5 cellular contexts compared by ENCODE assay signal in genomic region chr7:102761234-102761633, GRCh38. TPM values are rescaled to one million over a fixed set of nuclear protein-coding genes. Genes with fewer than 3 reads are reported as not detected.
A peak's percentile ranks its signal among the peaks of the same experiment; 100 is the strongest.
DNase-seq lines count a peak whose midpoint lies in the region; ATAC-seq, FAIRE-seq and TF ChIP-seq lines count a peak whose summit lies in the region.
"Not testable (repeated sequence)": the region's sequence is repeated elsewhere in the genome, so short reads cannot be mapped to it uniquely, and the experiment has no call there.

No MANE protein-coding gene starts in this region.

- H3K9me2 ChIP-seq in DOHH2 (replicated peaks; ENCODE audit: control insufficient read depth, low read length); PC-3 (replicated peaks; ENCODE audit: low read length); SK-N-SH: not testable (repeated sequence)

- intact Hi-C loops in PC-3 (cut with micrococcal nuclease): loop anchor here (10.0 kb wide), 1 partner anchor 114 kb away; no protein-coding TSS in a partner anchor

- BruUV-seq in PC-3 (replicated peaks; lab: Mats Ljungman, UMichigan): not testable (repeated sequence)

- DNase-seq in H54 (ENCODE audit: insufficient read length, low spot score); SK-N-SH: not testable (repeated sequence)
- DNase-seq in PC-3: peak; percentile 7

- H3K4me2 ChIP-seq in DOHH2 (ENCODE audit: low read length) (peak overlapping the region; percentile 78), SK-N-SH (peak overlapping the region; percentile 31; the same call in 1 of the 2 replicates)
- H3K4me2 ChIP-seq in PC-3 (ENCODE audit: low read length): not testable (repeated sequence)

- H3K27me3 ChIP-seq in DOHH2 (ENCODE audit: control insufficient read depth, low read length); PC-3 (ENCODE audit: low read length); SK-N-SH (ENCODE audit: insufficient read depth): not testable (repeated sequence)

- not testable (repeated sequence) for H2AFZ ChIP-seq in PC-3 (ENCODE audit: low read length); SK-N-SH (ENCODE audit: low read depth)

- H4K20me1 ChIP-seq in DOHH2 (ENCODE audit: control insufficient read depth, insufficient read depth, low read depth, low read length); PC-3 (ENCODE audit: low read length); SK-N-SH (ENCODE audit: insufficient read depth): not testable (repeated sequence)

- peak; percentile 63 for ATAC-seq in PC-3

- H3F3A ChIP-seq in DOHH2 (ENCODE audit: control insufficient read depth, insufficient read depth) (peaks cover 15% of the 10 kb centered on the region), SK-N-SH (replicated peaks; ENCODE audit: insufficient read depth) (peaks cover 14% of the 10 kb centered on the region)
- not testable (repeated sequence) for H3F3A ChIP-seq in PC-3 (ENCODE audit: low read length, unreplicated experiment)

- not testable (repeated sequence) for H3K9me3 ChIP-seq in DOHH2 (ENCODE audit: control insufficient read depth, insufficient read depth, low read length); PC-3 (ENCODE audit: low read length); SK-N-SH

- not testable (repeated sequence) for TF ChIP-seq EP300 in SK-N-SH (IDR thresholded peaks at IDR 0.05; ENCODE audit: borderline replicate concordance in 1 of 2, low read depth in 1 of 2, low read length in 1 of 2)

- TF ChIP-seq POLR2A in H54 (IDR thresholded peaks at IDR 0.05; ENCODE audit: low read depth, low read length): not testable (repeated sequence)

- not testable (repeated sequence) for TF ChIP-seq RAD21 in SK-N-SH (IDR thresholded peaks at IDR 0.05; ENCODE audit: low read length)

- POLR2A ChIA-PET in PC-3 (lab: Charles Lee; ENCODE audit: unreplicated experiment); SK-N-SH (lab: Yijun Ruan, JAX): not testable (repeated sequence)

- H3K9ac ChIP-seq in PC-3 (ENCODE audit: low read length); SK-N-SH: not testable (repeated sequence)

- not testable (repeated sequence) for H3K79me2 ChIP-seq in DOHH2 (ENCODE audit: control insufficient read depth, low read length); PC-3 (ENCODE audit: low read length); SK-N-SH (ENCODE audit: insufficient read depth)

- WGBS in SK-N-SH (ENCODE audit: low lambda C conversion rate): 25% methylated on average over 1 of the region's 1 CpG

- peak; percentile 50 for FAIRE-seq in H54 (lab: Jason Lieb, UNC)

- H3K4me3 ChIP-seq in DOHH2 (ENCODE audit: low read length): peak overlapping the region; percentile 54
- not testable (repeated sequence) for H3K4me3 ChIP-seq in PC-3 (ENCODE audit: low read length); SK-N-SH (ENCODE audit: low read depth in 2 of 2, low read length in 1 of 2)

- H3K4me1 ChIP-seq in DOHH2 (ENCODE audit: control insufficient read depth, low read length) (peaks cover 73% of the 10 kb centered on the region), SK-N-SH (ENCODE audit: control insufficient read depth in 1 of 2, insufficient read depth in 2 of 2, low read depth in 1 of 2, low read length in 1 of 2) (peaks cover 2 to 15% of the 10 kb centered on the region in 2 experiments)
- H3K4me1 ChIP-seq in PC-3 (ENCODE audit: insufficient read depth, low read length): not testable (repeated sequence)

- CTCF ChIA-PET in PC-3 (lab: Charles Lee); SK-N-SH (lab: Yijun Ruan, JAX): not testable (repeated sequence)

- not testable (repeated sequence) for H3K36me3 ChIP-seq in DOHH2 (ENCODE audit: control insufficient read depth, low read length); PC-3 (ENCODE audit: low read depth, low read length)
- H3K36me3 ChIP-seq in SK-N-SH (replicated peaks in 1 of 2; ENCODE audit: control insufficient read depth in 1 of 2, insufficient read depth in 2 of 2, low read length in 1 of 2): peaks cover 7 to 10% of the 10 kb centered on the region in 2 experiments

- peak overlapping the region; percentile 81 for H3K27ac ChIP-seq in DOHH2 (ENCODE audit: low read depth, low read length)
- H3K27ac ChIP-seq in PC-3 (ENCODE audit: low read length): not testable (repeated sequence)
- peak overlapping the region; percentile 58 to 74; a peak in 3 of 4 replicates for H3K27ac ChIP-seq in SK-N-SH (ENCODE audit: low read depth in 2 of 2, low read length in 1 of 2)
- H3K27ac ChIP-seq in VCaP: peak overlapping the region; percentile 54

- TF ChIP-seq CTCF in DOHH2 (IDR thresholded peaks at IDR 0.05; ENCODE audit: low read depth, low read length, poor library complexity, severe bottlenecking); PC-3 (conservative IDR thresholded peaks at IDR 0.05; ENCODE audit: low read depth, low read length); SK-N-SH (IDR thresholded peaks at IDR 0.05); VCaP (conservative IDR thresholded peaks at IDR 0.05): not testable (repeated sequence)

TF ChIP-seq in SK-N-SH, 30 proteins besides CTCF, POLR2A, EP300 and RAD21:
- TF ChIP-seq TCF12 (IDR thresholded peaks at IDR 0.05): 0 out of 2 replicates have a peak, but pooled peaks have one; percentile 8
TF ChIP-seq in SK-N-SH: peak in this region for 1; not testable (repeated sequence) for 29.

RNA-seq across cellular contexts. Expression of gene FAM185A, which starts 12.4 kb away (rescaled TPM):
- total RNA-seq in PC-3 (2014; rRNA removed): 10.0 and 12.8 TPM in 2 replicates
- 12.8 and 17.0 TPM in 2 replicates for polyA plus RNA-seq in SK-N-SH (2012; rRNA removed)
- 10.1 and 11.5 TPM in 2 replicates for polyA plus RNA-seq in SK-N-SH (2012; cell fraction: cytosol; rRNA removed)
- 29.1 and 39.7 TPM in 2 replicates for polyA plus RNA-seq in SK-N-SH (2012; cell fraction: nucleus; rRNA removed)
